ENCODE assay signal across 27 cellular contexts in genomic region chr11:45463541-45463940, GRCh38.
"Had no signal": no experiment of that assay in that cellular context is flagged by ENCODE, and none has a peak within 500 bp of the region (broad histone marks: within the 10 kb centered on the region; RNA-seq: fewer than 3 reads in every experiment).

No MANE protein-coding gene starts in this region.

- H3K9me3 ChIP-seq: neutrophil, pancreas, prostate gland, spleen, suprapubic skin, testis, tibial artery, transverse colon, upper lobe of right lung, uterus had no signal

- H3K4me3 ChIP-seq: pancreas, prostate gland, skin epidermis, smooth muscle cell, spleen, suprapubic skin, testis, tibial artery, transverse colon, upper lobe of right lung, uterus had no signal

- H3K36me3 ChIP-seq: neutrophil, pancreas, prostate gland, spleen, suprapubic skin, tibial artery, transverse colon, upper lobe of right lung, uterus had no signal

- H3K4me2 ChIP-seq: smooth muscle cell had no signal

- ATAC-seq: naive thymus-derived CD4-positive, alpha-beta T cell; natural killer cell; pancreas; right cardiac atrium; sciatic nerve; stimulated activated memory B cell treated with anti-CD40 and anti-IgM and Interleukin-4, amounts not matched to agents 10 μg/mL and 1 μg/mL and 100 μg/mL, for 72 hours; stimulated activated naive CD8-positive, alpha-beta T cell treated with anti-CD3 and anti-CD28 coated beads, Interleukin-15, amount 100 ng/mL, for 72 hours; stimulated activated naive CD8-positive, alpha-beta T cell treated with anti-CD3 and anti-CD28 coated beads, Interleukin-15, Interleukin-2, amounts not matched to agents 100 U/mL and 50 U/mL, for 24 hours; upper lobe of right lung had no signal

- FAIRE-seq: pancreas had no signal

- H3K27ac ChIP-seq: neutrophil, pancreas, prostate gland, skin epidermis, spleen, suprapubic skin, testis, tibial artery, transverse colon, upper lobe of right lung, uterus had no signal

- H3K4me1 ChIP-seq: pancreas, prostate gland, suprapubic skin, testis, tibial artery, transverse colon, upper lobe of right lung, uterus had no signal

- DNase-seq: naive thymus-derived CD4-positive, alpha-beta T cell; natural killer cell; nucleus accumbens; pancreas; right cardiac atrium; spleen; stimulated activated CD4-positive, alpha-beta T cell treated with anti-CD3 and anti-CD28 coated beads, Interleukin-12 subunit alpha, Interleukin-12 subunit beta, amount 100 ng/mL, for 4 hours; stimulated activated CD4-positive, alpha-beta T cell treated with anti-CD3 and anti-CD28 coated beads, Interleukin-1b, Interleukin-23, amount 100 ng/mL, for 48 hours; stimulated activated CD4-positive, alpha-beta T cell treated with anti-CD3 and anti-CD28 coated beads, Interleukin-4, amount 100 ng/mL, for 1 hour; stimulated activated CD4-positive, alpha-beta T cell treated with anti-CD3 and anti-CD28 coated beads, Interleukin-4, amount 100 ng/mL, for 4 hours; stimulated activated CD8-positive, alpha-beta memory T cell treated with anti-CD3 and anti-CD28 coated beads, Interleukin-4, amount 100 ng/mL, for 48 hours; stimulated activated naive CD4-positive, alpha-beta T cell; stimulated activated naive CD8-positive, alpha-beta T cell treated with anti-CD3 and anti-CD28 coated beads, Interleukin-15, amount 100 ng/mL, for 72 hours; stimulated activated naive CD8-positive, alpha-beta T cell treated with anti-CD3 and anti-CD28 coated beads, Interleukin-15, Interleukin-2, amounts not matched to agents 100 U/mL and 50 U/mL, for 24 hours; substantia nigra; testis; tibial artery; transverse colon; upper lobe of right lung; uterus had no signal

- H3K27me3 ChIP-seq: pancreas, testis, transverse colon, upper lobe of right lung, uterus had no signal
